Comparison of ENCODE assay signal across 21 cellular contexts in genomic region chr5:62461561-62461960, GRCh38.
"Had no signal": no experiment of that assay in that cellular context is flagged by ENCODE, and none has a peak within 500 bp of the region (broad histone marks: within the 10 kb centered on the region; RNA-seq: fewer than 3 reads in every experiment).

No MANE protein-coding gene starts in this region.

- H3K27ac Mint-ChIP-seq: IgD-negative memory B cell had no signal

- H3K4me3 Mint-ChIP-seq: IgD-negative memory B cell had no signal

- H3K27me3 Mint-ChIP-seq: IgD-negative memory B cell had no signal

- H3K9me3 ChIP-seq: MG63, SJSA1 had no signal

- H3K27me3 ChIP-seq: MG63, SJSA1 had no signal

- DNase-seq: KBM-7, MG63, NCI-H1092, NCI-H1105 treated with DMSO at 0.1 percent for 48 hours, NCI-H1417 treated with DMSO at 0.1 percent for 48 hours, NCI-H187, NCI-H2029, NCI-H2081 treated with DMSO at 0.1 percent for 48 hours, NCI-H2171, NCI-H226, NCI-H446, NCI-H510A, NCI-H524 treated with DMSO at 0.1 percent for 48 hours, NCI-H69, NCI-H774, Right ventricle myocardium superior, RPMI8226, SIG-M5 had no signal

- H3K4me3 ChIP-seq: MG63, SJSA1, SK-N-MC had no signal

- H3K4me1 ChIP-seq: SJSA1 had no signal

- H3K27ac ChIP-seq: SJSA1, SK-N-MC had no signal

- H3K9me3 Mint-ChIP-seq: IgD-negative memory B cell had no signal
